8 cellular contexts compared by ENCODE assay signal in genomic region chr17:17502741-17503565, GRCh38.
"Had no signal": no experiment of that assay in that cellular context is flagged by ENCODE, and none has a peak within 500 bp of the region (broad histone marks: within the 10 kb centered on the region; RNA-seq: fewer than 3 reads in every experiment).

No MANE protein-coding gene starts in this region.

- H3K36me3 Mint-ChIP-seq: naive B cell had no signal

- H3K4me1 ChIP-seq: colonic mucosa had no signal

- H3K4me1 Mint-ChIP-seq: activated CD4-positive, alpha-beta T cell treated with anti-CD3 and anti-CD28 coated beads, Interleukin-2, amount 10 ng/mL, durations not matched to agents 7 days and 5 days had no signal

- H3K4me3 ChIP-seq: colonic mucosa, transverse colon had no signal

- H3K27ac Mint-ChIP-seq: activated CD4-positive, alpha-beta T cell treated with anti-CD3 and anti-CD28 coated beads, Interleukin-2, amount 10 ng/mL, durations not matched to agents 7 days and 5 days had no signal

- H3K4me3 Mint-ChIP-seq: activated CD4-positive, alpha-beta T cell treated with anti-CD3 and anti-CD28 coated beads, Interleukin-2, amount 10 ng/mL, durations not matched to agents 7 days and 5 days; naive B cell had no signal

- ATAC-seq: esophagus mucosa had no signal

- H3K27me3 ChIP-seq: colonic mucosa, transverse colon had no signal

- DNase-seq: activated CD4-positive, alpha-beta T cell treated with anti-CD3 and anti-CD28 coated beads, Interleukin-2, amount 10 ng/mL, durations not matched to agents 7 days and 5 days; activated CD8-positive, alpha-beta memory T cell treated with anti-CD3 and anti-CD28 coated beads for 24 hours; colonic mucosa; naive B cell; stimulated activated CD4-positive, alpha-beta T cell treated with anti-CD3 and anti-CD28 coated beads, Interleukin-4, amount 100 ng/mL, for 1 hour; stimulated activated naive CD4-positive, alpha-beta T cell treated with Interleukin-2 at 50 U/mL for 16 hours; transverse colon had no signal

- H3K27me3 Mint-ChIP-seq: activated CD4-positive, alpha-beta T cell treated with anti-CD3 and anti-CD28 coated beads, Interleukin-2, amount 10 ng/mL, durations not matched to agents 7 days and 5 days had no signal

- H3K9me3 Mint-ChIP-seq: activated CD4-positive, alpha-beta T cell treated with anti-CD3 and anti-CD28 coated beads, Interleukin-2, amount 10 ng/mL, durations not matched to agents 7 days and 5 days; naive B cell had no signal

- H3K36me3 ChIP-seq: colonic mucosa, transverse colon had no signal

- H3K27ac ChIP-seq: colonic mucosa, transverse colon had no signal
